ENCODE assay signal across 12 cellular contexts in the genomic region with DNA sequence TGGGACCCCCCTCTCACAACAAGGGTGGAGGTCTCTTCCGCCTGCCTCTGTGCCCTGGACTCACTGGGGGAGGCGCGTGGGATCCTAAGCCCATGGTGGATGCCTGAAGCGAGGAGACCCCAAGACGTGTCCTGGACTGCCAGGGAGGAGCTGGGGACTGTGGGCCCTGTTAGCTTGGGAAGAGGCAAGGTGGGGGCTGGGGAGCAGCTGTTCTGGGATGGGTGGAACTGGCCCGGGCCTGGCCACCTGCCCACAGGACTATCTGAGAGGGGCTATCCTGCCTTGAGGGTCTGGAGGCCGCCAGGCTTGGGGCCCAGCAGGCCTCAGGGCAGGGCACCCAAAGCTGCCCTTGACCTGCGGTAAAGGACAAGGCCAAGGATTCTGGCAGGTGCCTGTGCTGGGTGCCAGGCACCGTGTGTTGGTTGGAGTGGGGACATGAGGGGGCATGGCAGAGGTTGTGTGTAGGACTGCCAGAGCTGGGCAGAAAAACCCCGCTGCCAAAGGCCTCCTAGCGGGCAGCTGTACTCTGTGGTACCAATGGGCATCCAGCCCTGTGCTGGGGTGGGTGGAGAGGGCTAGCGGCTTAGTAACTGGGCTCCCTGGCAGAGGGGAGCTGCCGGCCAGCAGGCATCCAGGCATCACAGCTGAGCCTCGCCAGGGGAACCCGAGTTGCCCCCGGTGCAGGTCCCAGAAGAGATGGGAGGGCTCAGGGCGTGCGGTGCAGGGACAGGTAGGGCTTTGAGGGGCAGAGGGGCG. TPM values are rescaled to one million over a fixed set of nuclear protein-coding genes. Genes with fewer than 3 reads are reported as not detected.
DNase-seq lines count a peak whose midpoint lies in the region; ATAC-seq and TF ChIP-seq lines count a peak whose summit lies in the region.
"Had no signal": no experiment of that assay in that cellular context is flagged by ENCODE, and none has a peak within 500 bp of the region (broad histone marks: within the 10 kb centered on the region; RNA-seq: fewer than 3 reads in every experiment).

No MANE protein-coding gene starts in this region.

- peaks cover 85% of the 10 kb centered on the region for H3K4me1 ChIP-seq in CD4-positive, alpha-beta memory T cell (ENCODE audit: insufficient read depth, low read length)
- H3K4me1 ChIP-seq in adrenal gland (replicated peaks in 1 of 2), result peaks cover 10 to 27% of the 10 kb centered on the region in 2 donors
- H3K4me1 ChIP-seq: ascending aorta had no signal

- WGBS in adrenal gland, 4 donors, result 79 to 100% (median 82%) methylated on average over 4 to 19 of the region's 19 CpGs

- CTCF ChIA-PET in CD4-positive, alpha-beta memory T cell (lab: Charles Lee; ENCODE audit: partially characterized antibody), result interaction anchor here (0.9 to 4.8 kb wide), 13 partner anchors 11 to 297 kb away, joined by 3 to 46 read pairs (median 4); partner anchors contain the start of genes MRPL23 and SYT8

- peaks cover 0 to 21% of the 10 kb centered on the region in 2 donors for H3K36me3 Mint-ChIP-seq in CD4-positive, alpha-beta memory T cell
- no peaks in the 10 kb centered on the region for H3K36me3 Mint-ChIP-seq in activated naive CD4-positive, alpha-beta T cell treated with anti-CD3 and anti-CD28 coated beads, Interleukin-2, amount 50 U/mL, for 24 hours
- peaks cover 0 to 9% (median 4%) of the 10 kb centered on the region in 3 donors for H3K36me3 Mint-ChIP-seq in naive thymus-derived CD8-positive, alpha-beta T cell

- H3K27ac Mint-ChIP-seq in CD4-positive, alpha-beta memory T cell, result peak overlapping the region; percentile 96 to 99 (median 98)
- H3K27ac Mint-ChIP-seq in activated naive CD4-positive, alpha-beta T cell treated with anti-CD3 and anti-CD28 coated beads, Interleukin-2, amount 50 U/mL, for 24 hours, result peak overlapping the region; percentile 98
- peak overlapping the region; percentile 93 to 100 (median 98) for H3K27ac Mint-ChIP-seq in naive thymus-derived CD8-positive, alpha-beta T cell

- ATAC-seq in naive thymus-derived CD8-positive, alpha-beta T cell, result no peak
- ATAC-seq in GM21529 (IDR thresholded peaks at IDR 0.05; ENCODE audit: unreplicated experiment), result no peak
- no peak for ATAC-seq in GM18511 (IDR thresholded peaks at IDR 0.05; ENCODE audit: unreplicated experiment)

- H3K27me3 ChIP-seq in CD4-positive, alpha-beta memory T cell (ENCODE audit: insufficient read depth, low read length), result no peaks in the 10 kb centered on the region
- H3K27me3 ChIP-seq in adrenal gland, result no peaks in the 10 kb centered on the region
- H3K27me3 ChIP-seq: ascending aorta had no signal

- no peak for TF ChIP-seq POLR2A in adrenal gland (IDR thresholded peaks at IDR 0.05)

- intact Hi-C loops in CD4-positive, alpha-beta memory T cell (cut with micrococcal nuclease), result loop anchor here (1.0 to 5.0 kb wide), 3 partner anchors 9 to 64 kb away; partner anchors contain the start of gene TNNT3
- intact Hi-C loops in adrenal gland (cut with DNase I), result no loop called here

- H3K36me3 ChIP-seq in CD4-positive, alpha-beta memory T cell (ENCODE audit: insufficient read depth, low read length), result peaks cover 4% of the 10 kb centered on the region
- H3K36me3 ChIP-seq in KOPT-K1 (ENCODE audit: insufficient read depth, low read length) (no peaks in the 10 kb centered on the region), adrenal gland (replicated peaks in 1 of 2) (no peaks in the 10 kb centered on the region)
- H3K36me3 ChIP-seq: ascending aorta had no signal

- no peak for TF ChIP-seq CTCF in adrenal gland (IDR thresholded peaks at IDR 0.05)

- no peaks in the 10 kb centered on the region for H3K9me3 Mint-ChIP-seq in CD4-positive, alpha-beta memory T cell
- H3K9me3 Mint-ChIP-seq in activated naive CD4-positive, alpha-beta T cell treated with anti-CD3 and anti-CD28 coated beads, Interleukin-2, amount 50 U/mL, for 24 hours, result no peaks in the 10 kb centered on the region
- H3K9me3 Mint-ChIP-seq in naive thymus-derived CD8-positive, alpha-beta T cell, result no peaks in the 10 kb centered on the region

- H3K4me3 Mint-ChIP-seq in CD4-positive, alpha-beta memory T cell, result peak overlapping the region; percentile 95 to 99 (median 98)
- peak overlapping the region; percentile 96 for H3K4me3 Mint-ChIP-seq in activated naive CD4-positive, alpha-beta T cell treated with anti-CD3 and anti-CD28 coated beads, Interleukin-2, amount 50 U/mL, for 24 hours
- peak overlapping the region; percentile 95 to 100 (median 99) for H3K4me3 Mint-ChIP-seq in naive thymus-derived CD8-positive, alpha-beta T cell

- no peaks in the 10 kb centered on the region for H3K27me3 Mint-ChIP-seq in CD4-positive, alpha-beta memory T cell
- no peaks in the 10 kb centered on the region for H3K27me3 Mint-ChIP-seq in activated naive CD4-positive, alpha-beta T cell treated with anti-CD3 and anti-CD28 coated beads, Interleukin-2, amount 50 U/mL, for 24 hours
- H3K27me3 Mint-ChIP-seq in naive thymus-derived CD8-positive, alpha-beta T cell, result no peaks in the 10 kb centered on the region

- DNase-seq in CD4-positive, alpha-beta memory T cell, result no peak
- DNase-seq in naive thymus-derived CD8-positive, alpha-beta T cell, result no peak
- DNase-seq in adrenal gland (no peak), NCI-H2029 treated with DMSO at 0.1 percent for 48 hours (lab: John Stamatoyannopoulos, UW) (no peak)
- DNase-seq: NCI-H1105 treated with DMSO at 0.1 percent for 48 hours had no signal

- H3K9me3 ChIP-seq in CD4-positive, alpha-beta memory T cell (ENCODE audit: control insufficient read depth in 1 of 2, low read length in 2 of 2), result no peaks in the 10 kb centered on the region
- H3K9me3 ChIP-seq in KOPT-K1 (ENCODE audit: insufficient read depth, low read length, poor library complexity, severe bottlenecking), result no peaks in the 10 kb centered on the region
- no peaks in the 10 kb centered on the region for H3K9me3 ChIP-seq in adrenal gland (replicated peaks in 1 of 3)
- H3K9me3 ChIP-seq: ascending aorta had no signal

- peak overlapping the region; percentile 77 for H3K27ac ChIP-seq in CD4-positive, alpha-beta memory T cell (ENCODE audit: low read depth, low read length)
- peak overlapping the region; percentile 81 for H3K27ac ChIP-seq in KOPT-K1 (ENCODE audit: low read depth, low read length, poor library complexity, severe bottlenecking)
- peak overlapping the region in 1 of 5 donors; percentile 61 for H3K27ac ChIP-seq in adrenal gland
- H3K27ac ChIP-seq: ascending aorta, epithelial cell of prostate had no signal

- POLR2A ChIA-PET in CD4-positive, alpha-beta memory T cell (lab: Charles Lee; ENCODE audit: partially characterized antibody), result interaction anchor here (1.2 to 13.5 kb wide), 15 partner anchors 7 to 160 kb away, joined by 4 to 189 read pairs (median 9); partner anchors contain the start of genes CTSD, MRPL23, PRR33 and SYT8
- POLR2A ChIA-PET in naive thymus-derived CD8-positive, alpha-beta T cell (lab: Charles Lee), result interaction anchor here (0.6 to 12.6 kb wide), 19 partner anchors 8 to 298 kb away, joined by 3 to 163 read pairs (median 8); partner anchors contain the start of genes MRPL23, PRR33 and TNNI2

- H3K4me3 ChIP-seq in CD4-positive, alpha-beta memory T cell (ENCODE audit: low read length in 2 of 2), result peak overlapping the region; percentile 39 to 95
- H3K4me3 ChIP-seq in adrenal gland, result no peak overlapping the region

- H3K4me1 Mint-ChIP-seq in CD4-positive, alpha-beta memory T cell, result peaks cover 23 to 77% (median 52%) of the 10 kb centered on the region in 4 donors
- peaks cover 67% of the 10 kb centered on the region for H3K4me1 Mint-ChIP-seq in activated naive CD4-positive, alpha-beta T cell treated with anti-CD3 and anti-CD28 coated beads, Interleukin-2, amount 50 U/mL, for 24 hours
- peaks cover 15 to 77% (median 72%) of the 10 kb centered on the region in 4 donors for H3K4me1 Mint-ChIP-seq in naive thymus-derived CD8-positive, alpha-beta T cell

RNA-seq across cellular contexts. Expression of gene LSP1, which starts 0.7 kb away (rescaled TPM):
- total RNA-seq in CD4-positive, alpha-beta memory T cell, result 100 to 1,000 TPM; 324 to 327 TPM
- polyA plus RNA-seq in CD4-positive, alpha-beta memory T cell, result 100 to 1,000 TPM; 253 to 435 TPM
- 100 to 1,000 TPM; 287 to 295 TPM for total RNA-seq in naive thymus-derived CD8-positive, alpha-beta T cell
- polyA plus RNA-seq in naive thymus-derived CD8-positive, alpha-beta T cell, result 100 to 1,000 TPM; 326 to 438 (median 338) TPM
- 100 to 1,000 TPM; 158 to 323 (median 250) TPM for total RNA-seq in adrenal gland
- polyA plus RNA-seq in adrenal gland, result 1,000 to 10,000 TPM in 1 of 3 donors, 100 to 1,000 TPM in 2; 319 to 1,341 (median 324) TPM
- total RNA-seq: renal cortical epithelial cell had no signal

RNA-seq across cellular contexts. Expression of gene TNNI2, which starts 14.8 kb away (rescaled TPM):
- total RNA-seq in CD4-positive, alpha-beta memory T cell, result not detected
- not detected for polyA plus RNA-seq in CD4-positive, alpha-beta memory T cell
- total RNA-seq in naive thymus-derived CD8-positive, alpha-beta T cell, result not detected
- polyA plus RNA-seq in naive thymus-derived CD8-positive, alpha-beta T cell, result not detected
- 1 to 10 TPM in 3 of 8 donors, under 1 TPM in 2, not detected in 3; 0.55 to 4.2 (median 1.4) TPM for total RNA-seq in adrenal gland
- 10 to 100 TPM in 2 of 3 donors, 1 to 10 TPM in 1; 1.9 to 21.8 (median 12.0) TPM for polyA plus RNA-seq in adrenal gland
- total RNA-seq: ascending aorta, renal cortical epithelial cell had no signal

RNA-seq across cellular contexts. Expression of gene SYT8, which starts 18.8 kb away (rescaled TPM):
- not detected for total RNA-seq in CD4-positive, alpha-beta memory T cell
- polyA plus RNA-seq in CD4-positive, alpha-beta memory T cell, result not detected
- total RNA-seq in naive thymus-derived CD8-positive, alpha-beta T cell, result not detected
- not detected for polyA plus RNA-seq in naive thymus-derived CD8-positive, alpha-beta T cell
- 1 to 10 TPM in 1 of 8 donors, under 1 TPM in 1, not detected in 6; 0.61 to 1.2 TPM for total RNA-seq in adrenal gland
- polyA plus RNA-seq in adrenal gland, result 1 to 10 TPM in 1 of 3 donors, under 1 TPM in 1, not detected in 1; 0.91 to 3.1 TPM
- total RNA-seq: ascending aorta had no signal

RNA-seq across cellular contexts. Expression of gene PRR33, which starts 38.1 kb away (rescaled TPM):
- total RNA-seq in CD4-positive, alpha-beta memory T cell, result not detected
- under 1 TPM in 1 of 2 donors, not detected in 1; 0.18 TPM for polyA plus RNA-seq in CD4-positive, alpha-beta memory T cell
- total RNA-seq in naive thymus-derived CD8-positive, alpha-beta T cell, result not detected
- under 1 TPM; 0.06 to 0.15 (median 0.08) TPM for polyA plus RNA-seq in naive thymus-derived CD8-positive, alpha-beta T cell
- total RNA-seq in adrenal gland, result under 1 TPM in 4 of 8 donors, not detected in 4; 0.07 to 0.30 (median 0.15) TPM
- polyA plus RNA-seq in adrenal gland, result 1 to 10 TPM in 2 of 3 donors, not detected in 1; 1.1 to 2.3 TPM
- total RNA-seq: ascending aorta, renal cortical epithelial cell had no signal

Comparison
In these comparisons a context has a peak if more than half of its experiments do, and no peak if none do; other contexts are left out.
1. H3K4me3 ChIP-seq: peak in CD4-positive, alpha-beta memory T cell (2 of 2); none in adrenal gland (0 of 4).
2. Peak in every context shown above with its lines, with median percentiles within 50 percentile points of each other: H3K27ac Mint-ChIP-seq and H3K4me3 Mint-ChIP-seq.